Comparison of ENCODE assay signal across 8 cellular contexts in genomic region chr5:168291961-168292782, GRCh38. TPM values are rescaled to one million over a fixed set of nuclear protein-coding genes. Genes with fewer than 3 reads are reported as not detected.
DNase-seq lines count a peak whose midpoint lies in the region; ATAC-seq lines count a peak whose summit lies in the region.

No MANE protein-coding gene starts in this region.

- peak; percentile 25 for ATAC-seq in GM21737 (IDR thresholded peaks at IDR 0.05; ENCODE audit: unreplicated experiment)
- no peak for ATAC-seq in naive thymus-derived CD4-positive, alpha-beta T cell

- DNase-seq in ELR (ENCODE audit: low read depth) (peak; percentile 56), M059J (ENCODE audit: low read depth) (peak; percentile 33), cerebellar nuclear complex (lab: John Stamatoyannopoulos, UW) (no peak), activated gamma-delta T cell (lab: John Stamatoyannopoulos, UW) (no peak)
- DNase-seq in naive thymus-derived CD4-positive, alpha-beta T cell: no peak
- no peak for DNase-seq in activated CD4-positive, alpha-beta T cell treated with anti-CD3 and anti-CD28 coated beads, Interleukin-2, amount 50 U/mL, for 48 hours

- H3K36me3 ChIP-seq in duodenal mucosa (ENCODE audit: control insufficient read depth in 1 of 2, insufficient read depth in 2 of 2, low read length in 2 of 2): peaks cover 0 to 4% of the 10 kb centered on the region in 2 donors
- H3K36me3 ChIP-seq in naive thymus-derived CD4-positive, alpha-beta T cell (ENCODE audit: control insufficient read depth in 2 of 3, insufficient read depth in 3 of 3, low read length in 3 of 3): no peaks in the 10 kb centered on the region

- intact Hi-C loops in naive thymus-derived CD4-positive, alpha-beta T cell (cut with micrococcal nuclease): loop anchor here in 1 of 2 donors (2.0 to 10.0 kb wide), 5 partner anchors 23 to 287 kb away; partner anchors contain the start of genes PANK3 and RARS1

- no peaks in the 10 kb centered on the region for H3K9me3 ChIP-seq in duodenal mucosa (ENCODE audit: control insufficient read depth in 1 of 2, low read length in 2 of 2)
- H3K9me3 ChIP-seq in naive thymus-derived CD4-positive, alpha-beta T cell (ENCODE audit: control insufficient read depth in 2 of 3, low read length in 3 of 3): no peaks in the 10 kb centered on the region

- H3K27ac ChIP-seq in duodenal mucosa (ENCODE audit: low read depth, low read length): no peak overlapping the region
- H3K27ac ChIP-seq in naive thymus-derived CD4-positive, alpha-beta T cell (ENCODE audit: low read depth, low read length): no peak overlapping the region

- H3K27me3 Mint-ChIP-seq in naive thymus-derived CD4-positive, alpha-beta T cell: peaks cover 0 to 58% (median 45%) of the 10 kb centered on the region in 5 donors

- peak overlapping the region in 6 of 10 donors; percentile 41 to 81 (median 63) for H3K4me3 Mint-ChIP-seq in naive thymus-derived CD4-positive, alpha-beta T cell

- H3K9me3 Mint-ChIP-seq in naive thymus-derived CD4-positive, alpha-beta T cell: peaks cover 0 to 7% (median 0%) of the 10 kb centered on the region in 11 donors

- H3K4me1 Mint-ChIP-seq in naive thymus-derived CD4-positive, alpha-beta T cell: peaks cover 3 to 21% (median 17%) of the 10 kb centered on the region in 7 donors

- H3K4me3 ChIP-seq in duodenal mucosa (ENCODE audit: low read depth in 1 of 2, low read length in 2 of 2): peak overlapping the region; percentile 59 to 63
- H3K4me3 ChIP-seq in naive thymus-derived CD4-positive, alpha-beta T cell (ENCODE audit: low read length): no peak overlapping the region

- H3K9ac ChIP-seq in duodenal mucosa (ENCODE audit: low read depth in 1 of 2, low read length in 2 of 2): peak overlapping the region in 1 of 2 donors; percentile 3

- CTCF ChIA-PET in naive thymus-derived CD4-positive, alpha-beta T cell (lab: Charles Lee): no interaction called here

- POLR2A ChIA-PET in naive thymus-derived CD4-positive, alpha-beta T cell (lab: Charles Lee): no interaction called here

- H3K36me3 Mint-ChIP-seq in naive thymus-derived CD4-positive, alpha-beta T cell: no peaks in the 10 kb centered on the region

- H3K4me1 ChIP-seq in duodenal mucosa (ENCODE audit: control insufficient read depth in 1 of 2, insufficient read depth in 2 of 2, low read length in 2 of 2): peaks cover 13 to 21% of the 10 kb centered on the region in 2 donors
- H3K4me1 ChIP-seq in naive thymus-derived CD4-positive, alpha-beta T cell (ENCODE audit: control insufficient read depth in 2 of 2, insufficient read depth in 2 of 2, low read length in 2 of 2): no peaks in the 10 kb centered on the region

- H3K27ac Mint-ChIP-seq in naive thymus-derived CD4-positive, alpha-beta T cell: no peak overlapping the region

- peaks cover 7 to 8% of the 10 kb centered on the region in 2 donors for H3K27me3 ChIP-seq in duodenal mucosa (ENCODE audit: control insufficient read depth in 1 of 2, insufficient read depth in 2 of 2, low read length in 2 of 2)
- H3K27me3 ChIP-seq in naive thymus-derived CD4-positive, alpha-beta T cell (ENCODE audit: control insufficient read depth in 2 of 2, insufficient read depth in 2 of 2, low read length in 2 of 2): peaks cover 0 to 6% of the 10 kb centered on the region in 2 donors

RNA-seq across cellular contexts. Expression of gene WWC1, which starts 0.7 kb away (rescaled TPM):
- 6.1 and 9.7 TPM in 2 replicates for total RNA-seq in M059J (2014; rRNA removed; shearing (Covaris generic))
- 1 to 10 TPM in 2 of 5 experiments, under 1 TPM in 2, not detected in 1; 0.56 to 1.4 (median 0.86) TPM for total RNA-seq in naive thymus-derived CD4-positive, alpha-beta T cell
- polyA plus RNA-seq in naive thymus-derived CD4-positive, alpha-beta T cell: under 1 TPM; 0.02 to 0.64 TPM

Comparison
In these comparisons a context has a peak if more than half of its experiments do, and no peak if none do; other contexts are left out.
1. DNase-seq: peak in ELR (single experiment) and M059J (single experiment); none in naive thymus-derived CD4-positive, alpha-beta T cell (0 of 9), activated CD4-positive, alpha-beta T cell treated with anti-CD3 and anti-CD28 coated beads, Interleukin-2, amount 50 U/mL, for 48 hours (0 of 2), cerebellar nuclear complex (0 of 2) and activated gamma-delta T cell (single experiment).